Comparison of ENCODE assay signal across 21 cellular contexts in the genomic region with DNA sequence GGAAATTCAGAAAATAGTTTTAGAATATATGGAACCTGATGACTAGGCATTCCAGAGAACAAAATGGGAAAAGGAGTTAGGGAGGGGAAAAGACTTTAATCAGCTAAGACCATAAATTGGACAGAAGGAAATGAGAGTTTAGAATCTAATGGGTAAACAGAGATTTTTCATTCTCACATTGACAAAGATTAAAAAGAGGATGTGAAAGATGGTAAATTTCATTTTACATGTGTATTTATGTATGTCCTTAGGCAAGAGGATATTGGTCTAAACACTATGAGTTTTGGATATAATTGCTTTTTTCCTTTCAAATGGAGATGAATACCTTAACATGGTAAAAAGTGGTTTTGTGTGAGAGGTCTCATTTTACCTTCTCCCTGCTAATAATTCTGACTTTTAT.
DNase-seq lines count a peak whose midpoint lies in the region; ATAC-seq, FAIRE-seq and TF ChIP-seq lines count a peak whose summit lies in the region.
"Had no signal": no experiment of that assay in that cellular context is flagged by ENCODE, and none has a peak within 500 bp of the region (broad histone marks: within the 10 kb centered on the region; RNA-seq: fewer than 3 reads in every experiment).

No MANE protein-coding gene starts in this region.

- intact Hi-C loops in HepG2 (cut with micrococcal nuclease; ENCODE audit: unreplicated experiment), result no loop called here

- H2AFZ ChIP-seq in OCI-LY3 (ENCODE audit: low read depth, low read length) (no peak overlapping the region), HepG2 (ENCODE audit: low read length) (no peak overlapping the region)

- H3K9ac ChIP-seq in OCI-LY3 (ENCODE audit: low read length) (no peak overlapping the region), HepG2 (ENCODE audit: insufficient read depth, low read depth, low read length) (no peak overlapping the region)
- H3K9ac ChIP-seq: BLaER1 treated with 17β-estradiol and CSF1 and Interleukin-3, amounts not matched to agents 10 nM and 100 nM had no signal

- DNase-seq in NOMO-1 treated with DMSO at 0.1 percent for 48 hours (lab: John Stamatoyannopoulos, UW; ENCODE audit: unreplicated experiment) (peak; percentile 4), NOMO-1 (lab: John Stamatoyannopoulos, UW; ENCODE audit: unreplicated experiment in 2 of 2) (no peak), HepG2 (ENCODE audit: low spot score) (no peak), HAP-1 (ENCODE audit: low spot score in 2 of 2) (no peak)
- DNase-seq: AML-193; Caco-2; Calu3; CD4-positive, alpha-beta T cell; CD8-positive, alpha-beta T cell; DMS79 treated with DMSO at 0.1 percent for 48 hours; GF-D8 had no signal

- no peak for TF ChIP-seq EP300 in HepG2 (IDR thresholded peaks at IDR 0.05; ENCODE audit: low read depth in 2 of 2, low read length in 2 of 2)
- no peak for TF ChIP-seq EP300 in HepG2 (CRISPR knock-in tag; IDR thresholded peaks at IDR 0.05; ENCODE audit: borderline replicate concordance)

- BruUV-seq in HepG2 (replicated peaks; lab: Mats Ljungman, UMichigan), result no TSS peak

- H3K9me3 ChIP-seq in OCI-LY3 (ENCODE audit: insufficient read depth, low read length) (peaks cover 7% of the 10 kb centered on the region; the same call in 1 of the 2 replicates), HepG2 (ENCODE audit: low read length) (no peaks in the 10 kb centered on the region), HAP-1 (no peaks in the 10 kb centered on the region)
- H3K9me3 ChIP-seq: A549; BLaER1 treated with 17β-estradiol and CSF1 and Interleukin-3, amounts not matched to agents 10 nM and 100 nM; Caco-2 had no signal

- H3K27me3 ChIP-seq in OCI-LY3 (ENCODE audit: low read depth, low read length) (no peaks in the 10 kb centered on the region), HepG2 (ENCODE audit: control insufficient read depth in 1 of 2, insufficient read depth in 2 of 2, low read length in 2 of 2) (no peaks in the 10 kb centered on the region), HAP-1 (ENCODE audit: low read depth) (no peaks in the 10 kb centered on the region)
- H3K27me3 ChIP-seq: BLaER1 treated with 17β-estradiol and CSF1 and Interleukin-3, amounts not matched to agents 10 nM and 100 nM had no signal

- H3K4me1 ChIP-seq in OCI-LY3 (ENCODE audit: low read length), result peaks cover 22% of the 10 kb centered on the region
- H3K4me1 ChIP-seq in HepG2 (ENCODE audit: insufficient read depth, low read length), result no peaks in the 10 kb centered on the region
- H3K4me1 ChIP-seq in HAP-1, result no peaks in the 10 kb centered on the region; the same call in 1 of the 2 replicates
- H3K4me1 ChIP-seq: A549, Caco-2 had no signal

- CTCF ChIA-PET in HepG2 (lab: Yijun Ruan, JAX; ENCODE audit: low intra/inter-chr PET ratio, low total read pairs), result no interaction called here

- TF ChIP-seq RAD21 in HepG2 (CRISPR knock-in tag; IDR thresholded peaks at IDR 0.05), result no peak

- TF ChIP-seq CTCF in OCI-LY3 (IDR thresholded peaks at IDR 0.05; ENCODE audit: low read depth, low read length), result no peak
- no peak for TF ChIP-seq CTCF in HepG2 (CRISPR knock-in tag; IDR thresholded peaks at IDR 0.05)

- H3K36me3 ChIP-seq in OCI-LY3 (replicated peaks; ENCODE audit: low read depth, low read length) (peaks cover 9% of the 10 kb centered on the region), HepG2 (replicated peaks in 1 of 2; ENCODE audit: control insufficient read depth in 1 of 2, insufficient read depth in 2 of 2, low read length in 2 of 2) (no peaks in the 10 kb centered on the region), HAP-1 (replicated peaks) (no peaks in the 10 kb centered on the region)
- H3K36me3 ChIP-seq: BLaER1 treated with 17β-estradiol and CSF1 and Interleukin-3, amounts not matched to agents 10 nM and 100 nM had no signal

- H3K4me2 ChIP-seq in OCI-LY3 (ENCODE audit: low read length), result 0 out of 2 replicates have a peak overlapping the region, but pooled peaks have one; percentile 9
- H3K4me2 ChIP-seq in HepG2 (ENCODE audit: low read depth, low read length), result no peak overlapping the region
- H3K4me2 ChIP-seq: A549; BLaER1 treated with 17β-estradiol and CSF1 and Interleukin-3, amounts not matched to agents 10 nM and 100 nM had no signal

- FAIRE-seq in HepG2 (lab: Jason Lieb, UNC), result no peak
- FAIRE-seq: A549, D721Med, G401.6, GM19239 had no signal

- no peaks in the 10 kb centered on the region for H3K79me2 ChIP-seq in OCI-LY3 (ENCODE audit: low read length)
- H3K79me2 ChIP-seq in HepG2 (ENCODE audit: insufficient read depth, low read length), result no peaks in the 10 kb centered on the region

- H3K4me3 ChIP-seq in OCI-LY3 (ENCODE audit: low read length), result no peak overlapping the region
- H3K4me3 ChIP-seq in HepG2 (replicated peaks in 1 of 3; ENCODE audit: insufficient read depth in 1 of 3, low read depth in 2 of 3, low read length in 3 of 3), result no peak overlapping the region
- no peak overlapping the region for H3K4me3 ChIP-seq in HAP-1
- H3K4me3 ChIP-seq: A549; BLaER1 treated with 17β-estradiol and CSF1 and Interleukin-3, amounts not matched to agents 10 nM and 100 nM had no signal

- H4K20me1 ChIP-seq in OCI-LY3 (ENCODE audit: insufficient read depth, low read length) (no peaks in the 10 kb centered on the region), HepG2 (ENCODE audit: insufficient read depth, low read length) (no peaks in the 10 kb centered on the region)
- H4K20me1 ChIP-seq: BLaER1 treated with 17β-estradiol and CSF1 and Interleukin-3, amounts not matched to agents 10 nM and 100 nM had no signal

- TF ChIP-seq POLR2A in HepG2 (IDR thresholded peaks at IDR 0.05; ENCODE audit: insufficient read depth in 1 of 2, low read depth in 2 of 2, low read length in 2 of 2), result no peak

- ATAC-seq in GM18870 (IDR thresholded peaks at IDR 0.05; ENCODE audit: unreplicated experiment) (peak; percentile 57), HepG2 (no peak), HG02642 (IDR thresholded peaks at IDR 0.05; ENCODE audit: poor library complexity, unreplicated experiment) (no peak)
- ATAC-seq: A549; CD8-positive, alpha-beta T cell had no signal

- POLR2A ChIA-PET in HepG2 (lab: Yijun Ruan, JAX), result no interaction called here

- in situ Hi-C loops in HepG2 (cut with HindIII; ENCODE audit: extremely low pct_ligation_motif_present, low pct_unique_long_range_greater_than_20kb) (no loop called here), HAP-1 (cut with MboI; ENCODE audit: low sequenced_read_pairs) (no loop called here)

- H3K27ac ChIP-seq in OCI-LY3 (ENCODE audit: low read length), result no peak overlapping the region
- no peak overlapping the region for H3K27ac ChIP-seq in HepG2 (ENCODE audit: extremely low read length, insufficient read depth, low read length)
- H3K27ac ChIP-seq: 22Rv1; A549; BLaER1 treated with 17β-estradiol and CSF1 and Interleukin-3, amounts not matched to agents 10 nM and 100 nM; C4-2B had no signal

TF ChIP-seq in HepG2, 621 proteins besides CTCF, POLR2A, EP300 and RAD21 (continues in another document):
- TF ChIP-seq U2AF2 (IDR thresholded peaks at IDR 0.05; ENCODE audit: low read depth, low read length) (no peak), EED (CRISPR knock-in tag; IDR thresholded peaks at IDR 0.05) (no peak), ETV5 (CRISPR knock-in tag; IDR thresholded peaks at IDR 0.05; ENCODE audit: borderline replicate concordance) (no peak), SMARCE1 (IDR thresholded peaks at IDR 0.05; ENCODE audit: borderline replicate concordance) (no peak), ZNF547 (CRISPR knock-in tag; IDR thresholded peaks at IDR 0.05) (no peak), DMTF1 (CRISPR knock-in tag; IDR thresholded peaks at IDR 0.05) (no peak)
- TF ChIP-seq, protein P1, sequence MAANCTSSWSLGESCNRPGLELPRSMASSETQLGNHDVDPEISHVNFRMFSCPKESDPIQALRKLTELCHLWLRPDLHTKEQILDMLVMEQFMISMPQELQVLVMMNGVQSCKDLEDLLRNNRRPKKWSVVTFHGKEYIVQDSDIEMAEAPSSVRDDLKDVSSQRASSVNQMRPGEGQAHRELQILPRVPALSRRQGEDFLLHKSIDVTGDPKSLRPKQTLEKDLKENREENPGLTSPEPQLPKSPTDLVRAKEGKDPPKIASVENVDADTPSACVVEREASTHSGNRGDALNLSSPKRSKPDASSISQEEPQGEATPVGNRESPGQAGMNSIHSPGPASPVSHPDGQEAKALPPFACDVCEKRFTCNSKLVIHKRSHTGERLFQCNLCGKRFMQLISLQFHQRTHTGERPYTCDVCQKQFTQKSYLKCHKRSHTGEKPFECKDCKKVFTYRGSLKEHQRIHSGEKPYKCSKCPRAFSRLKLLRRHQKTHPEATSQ (CRISPR knock-in tag; IDR thresholded peaks at IDR 0.05; ENCODE audit: borderline replicate concordance), result no peak
